ENCODE assay signal across 1 cellular context in the genomic region with DNA sequence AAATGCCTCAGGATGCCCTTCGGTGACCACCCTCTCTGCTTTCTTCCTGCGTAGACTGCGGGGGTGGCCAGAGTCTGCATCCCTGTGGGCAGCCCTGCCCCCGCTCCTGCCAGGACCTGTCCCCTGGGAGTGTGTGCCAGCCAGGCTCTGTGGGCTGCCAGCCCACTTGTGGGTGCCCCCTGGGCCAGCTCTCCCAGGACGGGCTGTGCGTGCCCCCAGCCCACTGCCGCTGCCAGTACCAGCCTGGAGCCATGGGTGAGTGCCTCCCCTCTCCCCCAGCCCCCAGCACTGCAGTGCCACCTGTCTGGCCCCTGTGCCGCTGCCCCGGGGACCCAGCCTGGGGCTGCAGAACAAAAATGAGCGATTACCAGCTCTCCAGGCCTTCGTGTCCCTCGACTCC.
TF ChIP-seq lines count a peak whose summit lies in the region.

No MANE protein-coding gene starts in this region.

TF ChIP-seq in GM23338, 12 proteins besides CTCF, POLR2A, EP300 and RAD21 (continued from another document):
- TF ChIP-seq, protein P1, sequence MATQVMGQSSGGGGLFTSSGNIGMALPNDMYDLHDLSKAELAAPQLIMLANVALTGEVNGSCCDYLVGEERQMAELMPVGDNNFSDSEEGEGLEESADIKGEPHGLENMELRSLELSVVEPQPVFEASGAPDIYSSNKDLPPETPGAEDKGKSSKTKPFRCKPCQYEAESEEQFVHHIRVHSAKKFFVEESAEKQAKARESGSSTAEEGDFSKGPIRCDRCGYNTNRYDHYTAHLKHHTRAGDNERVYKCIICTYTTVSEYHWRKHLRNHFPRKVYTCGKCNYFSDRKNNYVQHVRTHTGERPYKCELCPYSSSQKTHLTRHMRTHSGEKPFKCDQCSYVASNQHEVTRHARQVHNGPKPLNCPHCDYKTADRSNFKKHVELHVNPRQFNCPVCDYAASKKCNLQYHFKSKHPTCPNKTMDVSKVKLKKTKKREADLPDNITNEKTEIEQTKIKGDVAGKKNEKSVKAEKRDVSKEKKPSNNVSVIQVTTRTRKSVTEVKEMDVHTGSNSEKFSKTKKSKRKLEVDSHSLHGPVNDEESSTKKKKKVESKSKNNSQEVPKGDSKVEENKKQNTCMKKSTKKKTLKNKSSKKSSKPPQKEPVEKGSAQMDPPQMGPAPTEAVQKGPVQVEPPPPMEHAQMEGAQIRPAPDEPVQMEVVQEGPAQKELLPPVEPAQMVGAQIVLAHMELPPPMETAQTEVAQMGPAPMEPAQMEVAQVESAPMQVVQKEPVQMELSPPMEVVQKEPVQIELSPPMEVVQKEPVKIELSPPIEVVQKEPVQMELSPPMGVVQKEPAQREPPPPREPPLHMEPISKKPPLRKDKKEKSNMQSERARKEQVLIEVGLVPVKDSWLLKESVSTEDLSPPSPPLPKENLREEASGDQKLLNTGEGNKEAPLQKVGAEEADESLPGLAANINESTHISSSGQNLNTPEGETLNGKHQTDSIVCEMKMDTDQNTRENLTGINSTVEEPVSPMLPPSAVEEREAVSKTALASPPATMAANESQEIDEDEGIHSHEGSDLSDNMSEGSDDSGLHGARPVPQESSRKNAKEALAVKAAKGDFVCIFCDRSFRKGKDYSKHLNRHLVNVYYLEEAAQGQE (IDR thresholded peaks at IDR 0.05; ENCODE audit: unreplicated experiment) = no peak
- TF ChIP-seq JUNB (IDR thresholded peaks at IDR 0.05; ENCODE audit: unreplicated experiment) = no peak
- no peak for TF ChIP-seq NANOG (IDR thresholded peaks at IDR 0.05; ENCODE audit: borderline replicate concordance)
- TF ChIP-seq, protein P2, sequence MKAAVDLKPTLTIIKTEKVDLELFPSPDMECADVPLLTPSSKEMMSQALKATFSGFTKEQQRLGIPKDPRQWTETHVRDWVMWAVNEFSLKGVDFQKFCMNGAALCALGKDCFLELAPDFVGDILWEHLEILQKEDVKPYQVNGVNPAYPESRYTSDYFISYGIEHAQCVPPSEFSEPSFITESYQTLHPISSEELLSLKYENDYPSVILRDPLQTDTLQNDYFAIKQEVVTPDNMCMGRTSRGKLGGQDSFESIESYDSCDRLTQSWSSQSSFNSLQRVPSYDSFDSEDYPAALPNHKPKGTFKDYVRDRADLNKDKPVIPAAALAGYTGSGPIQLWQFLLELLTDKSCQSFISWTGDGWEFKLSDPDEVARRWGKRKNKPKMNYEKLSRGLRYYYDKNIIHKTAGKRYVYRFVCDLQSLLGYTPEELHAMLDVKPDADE (IDR thresholded peaks at IDR 0.05) = no peak
- no peak for TF ChIP-seq STAT1 (IDR thresholded peaks at IDR 0.05; ENCODE audit: unreplicated experiment)
- TF ChIP-seq ZNF114 (CRISPR knock-in tag; IDR thresholded peaks at IDR 0.05) = no peak
- TF ChIP-seq, protein P3, sequence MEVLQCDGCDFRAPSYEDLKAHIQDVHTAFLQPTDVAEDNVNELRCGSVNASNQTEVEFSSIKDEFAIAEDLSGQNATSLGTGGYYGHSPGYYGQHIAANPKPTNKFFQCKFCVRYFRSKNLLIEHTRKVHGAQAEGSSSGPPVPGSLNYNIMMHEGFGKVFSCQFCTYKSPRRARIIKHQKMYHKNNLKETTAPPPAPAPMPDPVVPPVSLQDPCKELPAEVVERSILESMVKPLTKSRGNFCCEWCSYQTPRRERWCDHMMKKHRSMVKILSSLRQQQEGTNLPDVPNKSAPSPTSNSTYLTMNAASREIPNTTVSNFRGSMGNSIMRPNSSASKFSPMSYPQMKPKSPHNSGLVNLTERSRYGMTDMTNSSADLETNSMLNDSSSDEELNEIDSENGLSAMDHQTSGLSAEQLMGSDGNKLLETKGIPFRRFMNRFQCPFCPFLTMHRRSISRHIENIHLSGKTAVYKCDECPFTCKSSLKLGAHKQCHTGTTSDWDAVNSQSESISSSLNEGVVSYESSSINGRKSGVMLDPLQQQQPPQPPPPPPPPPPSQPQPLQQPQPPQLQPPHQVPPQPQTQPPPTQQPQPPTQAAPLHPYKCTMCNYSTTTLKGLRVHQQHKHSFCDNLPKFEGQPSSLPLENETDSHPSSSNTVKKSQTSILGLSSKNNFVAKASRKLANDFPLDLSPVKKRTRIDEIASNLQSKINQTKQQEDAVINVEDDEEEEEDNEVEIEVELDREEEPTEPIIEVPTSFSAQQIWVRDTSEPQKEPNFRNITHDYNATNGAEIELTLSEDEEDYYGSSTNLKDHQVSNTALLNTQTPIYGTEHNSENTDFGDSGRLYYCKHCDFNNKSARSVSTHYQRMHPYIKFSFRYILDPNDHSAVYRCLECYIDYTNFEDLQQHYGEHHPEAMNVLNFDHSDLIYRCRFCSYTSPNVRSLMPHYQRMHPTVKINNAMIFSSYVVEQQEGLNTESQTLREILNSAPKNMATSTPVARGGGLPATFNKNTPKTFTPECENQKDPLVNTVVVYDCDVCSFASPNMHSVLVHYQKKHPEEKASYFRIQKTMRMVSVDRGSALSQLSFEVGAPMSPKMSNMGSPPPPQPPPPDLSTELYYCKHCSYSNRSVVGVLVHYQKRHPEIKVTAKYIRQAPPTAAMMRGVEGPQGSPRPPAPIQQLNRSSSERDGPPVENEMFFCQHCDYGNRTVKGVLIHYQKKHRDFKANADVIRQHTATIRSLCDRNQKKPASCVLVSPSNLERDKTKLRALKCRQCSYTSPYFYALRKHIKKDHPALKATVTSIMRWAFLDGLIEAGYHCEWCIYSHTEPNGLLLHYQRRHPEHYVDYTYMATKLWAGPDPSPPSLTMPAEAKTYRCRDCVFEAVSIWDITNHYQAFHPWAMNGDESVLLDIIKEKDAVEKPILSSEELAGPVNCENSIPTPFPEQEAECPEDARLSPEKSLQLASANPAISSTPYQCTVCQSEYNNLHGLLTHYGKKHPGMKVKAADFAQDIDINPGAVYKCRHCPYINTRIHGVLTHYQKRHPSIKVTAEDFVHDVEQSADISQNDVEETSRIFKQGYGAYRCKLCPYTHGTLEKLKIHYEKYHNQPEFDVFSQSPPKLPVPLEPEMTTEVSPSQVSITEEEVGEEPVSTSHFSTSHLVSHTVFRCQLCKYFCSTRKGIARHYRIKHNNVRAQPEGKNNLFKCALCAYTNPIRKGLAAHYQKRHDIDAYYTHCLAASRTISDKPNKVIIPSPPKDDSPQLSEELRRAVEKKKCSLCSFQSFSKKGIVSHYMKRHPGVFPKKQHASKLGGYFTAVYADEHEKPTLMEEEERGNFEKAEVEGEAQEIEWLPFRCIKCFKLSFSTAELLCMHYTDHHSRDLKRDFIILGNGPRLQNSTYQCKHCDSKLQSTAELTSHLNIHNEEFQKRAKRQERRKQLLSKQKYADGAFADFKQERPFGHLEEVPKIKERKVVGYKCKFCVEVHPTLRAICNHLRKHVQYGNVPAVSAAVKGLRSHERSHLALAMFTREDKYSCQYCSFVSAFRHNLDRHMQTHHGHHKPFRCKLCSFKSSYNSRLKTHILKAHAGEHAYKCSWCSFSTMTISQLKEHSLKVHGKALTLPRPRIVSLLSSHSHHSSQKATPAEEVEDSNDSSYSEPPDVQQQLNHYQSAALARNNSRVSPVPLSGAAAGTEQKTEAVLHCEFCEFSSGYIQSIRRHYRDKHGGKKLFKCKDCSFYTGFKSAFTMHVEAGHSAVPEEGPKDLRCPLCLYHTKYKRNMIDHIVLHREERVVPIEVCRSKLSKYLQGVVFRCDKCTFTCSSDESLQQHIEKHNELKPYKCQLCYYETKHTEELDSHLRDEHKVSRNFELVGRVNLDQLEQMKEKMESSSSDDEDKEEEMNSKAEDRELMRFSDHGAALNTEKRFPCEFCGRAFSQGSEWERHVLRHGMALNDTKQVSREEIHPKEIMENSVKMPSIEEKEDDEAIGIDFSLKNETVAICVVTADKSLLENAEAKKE (CRISPR knock-in tag; IDR thresholded peaks at IDR 0.05) = no peak
- TF ChIP-seq EZH2 (IDR thresholded peaks at IDR 0.05; ENCODE audit: low read depth, unreplicated experiment) = no peak
- TF ChIP-seq EZH2phosphoT487 (IDR thresholded peaks at IDR 0.05; ENCODE audit: unreplicated experiment) = no peak
